In the genomic region with DNA sequence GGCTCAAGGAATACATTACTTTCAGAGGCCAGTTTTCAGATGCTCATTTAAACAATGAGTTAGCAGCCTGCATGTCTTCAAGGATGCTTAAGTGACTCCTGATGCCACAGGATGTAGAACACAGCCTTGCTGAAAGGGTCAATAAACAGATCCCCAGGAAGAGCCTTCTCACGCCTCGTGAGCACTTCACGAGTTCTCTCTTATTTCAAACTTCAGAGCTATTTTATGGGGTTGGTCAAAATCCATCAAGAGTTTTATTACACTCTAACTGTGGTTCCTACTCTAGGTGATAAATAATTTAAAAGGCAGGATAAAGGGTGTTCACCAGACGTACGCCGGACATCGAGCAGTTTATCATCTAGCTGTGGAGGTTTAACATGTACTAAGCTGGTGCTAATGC, we compare ENCODE assay signal across 34 cellular contexts.
"Had no signal": no experiment of that assay in that cellular context is flagged by ENCODE, and none has a peak within 500 bp of the region (broad histone marks: within the 10 kb centered on the region; RNA-seq: fewer than 3 reads in every experiment).

No MANE protein-coding gene starts in this region.

- H3K27ac ChIP-seq: Peyer's patch, SJSA1, VCaP had no signal

- ATAC-seq: activated naive CD8-positive, alpha-beta T cell treated with anti-CD3 and anti-CD28 coated beads, Interleukin-2, amount 50 U/mL, for 24 hours; PC-3; T-cell; T-helper 17 cell had no signal

- H3K36me3 ChIP-seq: Peyer's patch, SJSA1 had no signal

- H3K9me3 Mint-ChIP-seq: activated naive CD8-positive, alpha-beta T cell treated with anti-CD3 and anti-CD28 coated beads, Interleukin-2, amount 50 U/mL, for 24 hours; T-cell had no signal

- H3K9me3 ChIP-seq: Peyer's patch, SK-N-SH had no signal

- DNase-seq: activated B cell treated with CpG ODN at 0.5 μM for 24 hours; activated CD4-positive, alpha-beta memory T cell treated with anti-CD3 and anti-CD28 coated beads for 36 hours; activated CD4-positive, alpha-beta T cell treated with anti-CD3 and anti-CD28 coated beads for 4 hours; activated CD4-positive, alpha-beta T cell treated with anti-CD3 and anti-CD28 coated beads, Interleukin-2, amount 50 U/mL, for 1 hour; activated CD4-positive, CD25-positive, alpha-beta regulatory T cell treated with anti-CD3 and anti-CD28 coated beads, Interleukin-2, amount 50 U/mL, for 72 hours; activated CD8-positive, alpha-beta memory T cell treated with anti-CD3 and anti-CD28 coated beads, Interleukin-2, amount 50 U/mL, for 4 hours; activated effector memory CD4-positive, alpha-beta T cell treated with Interleukin-2 at 50 U/mL for 16 hours; activated naive CD4-positive, alpha-beta T cell treated with anti-CD3 and anti-CD28 coated beads, Interleukin-2, amount 10 ng/mL, durations not matched to agents 7 days and 5 days; activated naive CD8-positive, alpha-beta T cell treated with anti-CD3 and anti-CD28 coated beads, Interleukin-2, amount 50 U/mL, for 24 hours; activated T-cell treated with anti-CD3 and anti-CD28 coated beads, Interleukin-2, amount 50 U/mL, for 48 hours; anterior cingulate cortex; central memory CD4-positive, alpha-beta T cell; KG1; MM.1S; MV-4-11; NCI-H1092; NCI-H1436 treated with DMSO at 0.1 percent for 48 hours; NCI-H1694 treated with DMSO at 0.1 percent for 48 hours; NCI-H2029; NCI-H345; NCI-H524 treated with DMSO at 0.1 percent for 48 hours; NK-92 treated with Interleukin-12 subunit alpha and Interleukin-12 subunit beta, amount 100 ng/mL, for 24 hours; PC-3; Peyer's patch; RPMI8226; SHP77 treated with DMSO at 0.1 percent for 48 hours; SK-N-SH; T-cell; T-helper 17 cell; T-helper 9 cell had no signal

- H3K4me1 ChIP-seq: Peyer's patch, SJSA1 had no signal

- H3K27ac Mint-ChIP-seq: activated B cell treated with CpG ODN at 0.5 μM for 24 hours; activated CD4-positive, alpha-beta memory T cell treated with anti-CD3 and anti-CD28 coated beads for 36 hours; activated naive CD4-positive, alpha-beta T cell treated with anti-CD3 and anti-CD28 coated beads, Interleukin-2, amount 10 ng/mL, durations not matched to agents 7 days and 5 days; activated naive CD8-positive, alpha-beta T cell; activated naive CD8-positive, alpha-beta T cell treated with anti-CD3 and anti-CD28 coated beads, Interleukin-2, amount 50 U/mL, for 24 hours; T-cell; T-helper 17 cell had no signal

- H3K4me1 Mint-ChIP-seq: activated B cell treated with CpG ODN at 0.5 μM for 24 hours; activated naive CD4-positive, alpha-beta T cell treated with anti-CD3 and anti-CD28 coated beads, Interleukin-2, amount 10 ng/mL, durations not matched to agents 7 days and 5 days; activated naive CD8-positive, alpha-beta T cell treated with anti-CD3 and anti-CD28 coated beads, Interleukin-2, amount 50 U/mL, for 24 hours; T-cell; T-helper 17 cell had no signal

- H3K27me3 ChIP-seq: Peyer's patch, SJSA1 had no signal

- H3K4me3 ChIP-seq: Peyer's patch, SJSA1 had no signal

- H3K36me3 Mint-ChIP-seq: activated CD4-positive, alpha-beta memory T cell treated with anti-CD3 and anti-CD28 coated beads for 36 hours; activated naive CD4-positive, alpha-beta T cell treated with anti-CD3 and anti-CD28 coated beads, Interleukin-2, amount 10 ng/mL, durations not matched to agents 7 days and 5 days; activated naive CD8-positive, alpha-beta T cell; brain; T-cell had no signal

- H3K9ac ChIP-seq: SK-N-SH had no signal

- H3K27me3 Mint-ChIP-seq: activated B cell treated with CpG ODN at 0.5 μM for 24 hours; activated naive CD8-positive, alpha-beta T cell had no signal

- H3K4me3 Mint-ChIP-seq: activated B cell treated with CpG ODN at 0.5 μM for 24 hours; activated CD4-positive, alpha-beta memory T cell treated with anti-CD3 and anti-CD28 coated beads for 36 hours; activated naive CD4-positive, alpha-beta T cell treated with anti-CD3 and anti-CD28 coated beads, Interleukin-2, amount 10 ng/mL, durations not matched to agents 7 days and 5 days; activated naive CD8-positive, alpha-beta T cell; activated naive CD8-positive, alpha-beta T cell treated with anti-CD3 and anti-CD28 coated beads, Interleukin-2, amount 50 U/mL, for 24 hours; brain; T-cell; T-helper 17 cell had no signal
